Comparison of ENCODE assay signal across 8 cellular contexts in genomic region chr17:8189711-8190477, GRCh38. TPM values are rescaled to one million over a fixed set of nuclear protein-coding genes. Genes with fewer than 3 reads are reported as not detected.
A peak's percentile ranks its signal among the peaks of the same experiment; 100 is the strongest.
DNase-seq lines count a peak whose midpoint lies in the region; ATAC-seq and TF ChIP-seq lines count a peak whose summit lies in the region.

Gene BORCS6 (minus strand): TSS chr17:8190180. CDS start chr17:8190140, 40 bp downstream.

- H3K27ac Mint-ChIP-seq in T-helper 1 cell treated with Interleukin-12 subunit alpha and Interleukin-12 subunit beta and Interleukin-4 antibody, amounts not matched to agents 30 μg/mL and 1 μg/mL, for 36 hours = peak within 1 kb of the TSS; percentile 87

- intact Hi-C loops in left ventricle myocardium superior (cut with micrococcal nuclease) (no loop called here), vagina (cut with DNase I) (no loop called here)

- ATAC-seq in HG02870 (IDR thresholded peaks at IDR 0.05; ENCODE audit: unreplicated experiment) (peak; percentile 50), left ventricle myocardium superior (peak; percentile 71)

- no peaks in the 10 kb centered on the region for H3K27me3 Mint-ChIP-seq in T-helper 1 cell treated with Interleukin-12 subunit alpha and Interleukin-12 subunit beta and Interleukin-4 antibody, amounts not matched to agents 30 μg/mL and 1 μg/mL, for 36 hours (ENCODE audit: low read depth)

- in situ Hi-C loops in GM13976 (cut with MboI; ENCODE audit: low sequenced_read_pairs, unreplicated experiment) = no loop called here

- H3K36me3 Mint-ChIP-seq in T-helper 1 cell treated with Interleukin-12 subunit alpha and Interleukin-12 subunit beta and Interleukin-4 antibody, amounts not matched to agents 30 μg/mL and 1 μg/mL, for 36 hours (ENCODE audit: low read depth) = no peaks in the 10 kb centered on the region

- H3K4me3 ChIP-seq in vagina = peak within 1 kb of the TSS; percentile 77 to 86

- peaks cover 11% of the 10 kb centered on the region for H3K4me1 Mint-ChIP-seq in T-helper 1 cell treated with Interleukin-12 subunit alpha and Interleukin-12 subunit beta and Interleukin-4 antibody, amounts not matched to agents 30 μg/mL and 1 μg/mL, for 36 hours (ENCODE audit: low read depth)

- H3K9me3 Mint-ChIP-seq in T-helper 1 cell treated with Interleukin-12 subunit alpha and Interleukin-12 subunit beta and Interleukin-4 antibody, amounts not matched to agents 30 μg/mL and 1 μg/mL, for 36 hours = no peaks in the 10 kb centered on the region

- TF ChIP-seq CTCF in GM13976 (IDR thresholded peaks at IDR 0.05; ENCODE audit: borderline replicate concordance, control extremely low read depth, extremely low read depth, insufficient read depth, missing control alignments) = no peak
- peak in 1 of 3 experiments; percentile 15 for TF ChIP-seq CTCF in vagina (IDR thresholded peaks at IDR 0.05)

- H3K27me3 ChIP-seq in vagina = no peaks in the 10 kb centered on the region

- H3K27ac ChIP-seq in vagina = peak within 1 kb of the TSS; percentile 100

- no peaks in the 10 kb centered on the region for H3K36me3 ChIP-seq in vagina

- peak; percentile 68 to 85 for TF ChIP-seq POLR2A in vagina (IDR thresholded peaks at IDR 0.05)

- DNase-seq in GM13976 (ENCODE audit: low spot score) (peak; percentile 90), NCI-H1694 (lab: John Stamatoyannopoulos, UW) (peak; percentile 95), amygdala (lab: John Stamatoyannopoulos, UW) (peak; percentile 54 to 100 (median 98)), left ventricle myocardium superior (peak; percentile 97), pulmonary artery endothelial cell (ENCODE audit: low read depth, low spot score) (peak; percentile 97), vagina (ENCODE audit: extremely low spot score in 2 of 2) (peak in 1 of 2 donors; percentile 100)

- H3K4me1 ChIP-seq in vagina = peaks cover 49% of the 10 kb centered on the region

- H3K9me3 ChIP-seq in vagina = no peaks in the 10 kb centered on the region

- no peak within 1 kb of the TSS for H3K4me3 Mint-ChIP-seq in T-helper 1 cell treated with Interleukin-12 subunit alpha and Interleukin-12 subunit beta and Interleukin-4 antibody, amounts not matched to agents 30 μg/mL and 1 μg/mL, for 36 hours

RNA-seq across cellular contexts. Expression of gene BORCS6, which starts in this region (rescaled TPM):
- total RNA-seq in left ventricle myocardium superior (9.4 TPM), pulmonary artery endothelial cell (9.6 and 13.4 TPM in 2 replicates), vagina (9.6 TPM)
